8 cellular contexts compared by ENCODE assay signal in the genomic region with DNA sequence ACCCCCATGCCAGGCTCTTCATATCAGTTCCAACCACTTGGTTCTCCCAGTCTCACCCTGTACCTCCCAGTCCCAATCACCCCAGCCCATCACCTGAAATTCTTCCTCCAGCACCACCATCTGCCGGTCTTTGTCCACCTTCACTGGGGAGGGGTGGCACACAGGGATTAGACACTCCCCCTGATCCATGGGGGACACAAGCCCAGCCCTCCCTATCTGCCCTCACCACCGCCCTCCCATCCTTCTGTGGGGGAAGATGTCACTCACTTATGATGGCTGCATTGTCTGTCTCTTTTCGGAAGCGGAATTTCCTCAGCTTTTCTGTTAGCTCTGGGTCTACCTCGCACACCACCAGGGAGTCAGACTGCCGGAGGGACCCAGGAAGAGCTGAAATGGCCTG. TPM values are rescaled to one million over a fixed set of nuclear protein-coding genes. Genes with fewer than 3 reads are reported as not detected.
A peak's percentile ranks its signal among the peaks of the same experiment; 100 is the strongest.
DNase-seq lines count a peak whose midpoint lies in the region; FAIRE-seq and TF ChIP-seq lines count a peak whose summit lies in the region.

No MANE protein-coding gene starts in this region.

- H2AFZ ChIP-seq in astrocyte (ENCODE audit: low read depth, low read length) (no peak overlapping the region), osteoblast (ENCODE audit: low read length) (peak overlapping the region; percentile 42), smooth muscle cell (ENCODE audit: low read depth) (no peak overlapping the region)

- H3K4me3 ChIP-seq in astrocyte (ENCODE audit: insufficient read depth, low read depth, low read length), result no peak overlapping the region
- H3K4me3 ChIP-seq in osteoblast (ENCODE audit: insufficient read depth, low read length), result no peak overlapping the region
- no peak overlapping the region for H3K4me3 ChIP-seq in smooth muscle cell

- H3K9ac ChIP-seq in astrocyte (ENCODE audit: low read length) (no peak overlapping the region), smooth muscle cell (ENCODE audit: low read depth) (no peak overlapping the region)

- H3K27ac ChIP-seq in astrocyte (ENCODE audit: low read depth, low read length), result no peak overlapping the region
- H3K27ac ChIP-seq in osteoblast (ENCODE audit: low read depth, low read length), result no peak overlapping the region
- H3K27ac ChIP-seq in smooth muscle cell (ENCODE audit: low read depth), result no peak overlapping the region

- H3K36me3 ChIP-seq in astrocyte (ENCODE audit: insufficient read depth, low read length) (no peaks in the 10 kb centered on the region), osteoblast (ENCODE audit: insufficient read depth, low read length) (no peaks in the 10 kb centered on the region), smooth muscle cell (ENCODE audit: low read depth) (no peaks in the 10 kb centered on the region)

- DNase-seq in GF-D8 (lab: John Stamatoyannopoulos, UW) (peak; percentile 36), astrocyte (ENCODE audit: low read depth) (no peak), osteoblast (ENCODE audit: insufficient read length, low spot score, missing footprints) (peak; percentile 45), frontal cortex (ENCODE audit: low spot score in 2 of 2) (no peak), Ammon's horn (ENCODE audit: low spot score) (no peak), NK-92 (lab: John Stamatoyannopoulos, UW; ENCODE audit: unreplicated experiment) (no peak), smooth muscle cell (lab: John Stamatoyannopoulos, UW; ENCODE audit: unreplicated experiment) (no peak)

- peak overlapping the region; percentile 93 to 99 (median 98) for H3K4me3 Mint-ChIP-seq in IgD-negative memory B cell
- no peak overlapping the region for H3K4me3 Mint-ChIP-seq in astrocyte (ENCODE audit: unreplicated experiment)

- H3K4me1 ChIP-seq in astrocyte (ENCODE audit: insufficient read depth, low read length) (no peaks in the 10 kb centered on the region), osteoblast (ENCODE audit: insufficient read depth, low read length) (no peaks in the 10 kb centered on the region), smooth muscle cell (ENCODE audit: low read depth) (no peaks in the 10 kb centered on the region)

- H3K9me3 ChIP-seq in astrocyte (ENCODE audit: insufficient read depth, low read depth, low read length), result no peaks in the 10 kb centered on the region
- H3K9me3 ChIP-seq in osteoblast (ENCODE audit: low read depth, low read length), result no peaks in the 10 kb centered on the region
- no peaks in the 10 kb centered on the region for H3K9me3 ChIP-seq in smooth muscle cell (replicated peaks; ENCODE audit: low read depth)

- no peaks in the 10 kb centered on the region for H3K27me3 ChIP-seq in astrocyte (ENCODE audit: insufficient read depth, low read length)
- H3K27me3 ChIP-seq in osteoblast (ENCODE audit: insufficient read depth, low read length), result peaks cover 2% of the 10 kb centered on the region
- H3K27me3 ChIP-seq in smooth muscle cell (ENCODE audit: low read depth), result no peaks in the 10 kb centered on the region

- H3K4me1 Mint-ChIP-seq in IgD-negative memory B cell (peaks cover 38 to 40% (median 40%) of the 10 kb centered on the region in 3 donors), astrocyte (ENCODE audit: low read depth, unreplicated experiment) (no peaks in the 10 kb centered on the region)

- H3K9me3 Mint-ChIP-seq in IgD-negative memory B cell (no peaks in the 10 kb centered on the region), astrocyte (ENCODE audit: unreplicated experiment) (peaks cover 2% of the 10 kb centered on the region)

- no peaks in the 10 kb centered on the region for H3K27me3 Mint-ChIP-seq in IgD-negative memory B cell
- H3K27me3 Mint-ChIP-seq in astrocyte (ENCODE audit: low read depth, unreplicated experiment), result peaks cover 11% of the 10 kb centered on the region

- no peaks in the 10 kb centered on the region for H3F3A ChIP-seq in smooth muscle cell (ENCODE audit: low read depth)

- TF ChIP-seq CTCF in astrocyte (IDR thresholded peaks at IDR 0.05; ENCODE audit: insufficient read depth, low read depth, low read length), result no peak
- TF ChIP-seq CTCF in osteoblast (IDR thresholded peaks at IDR 0.05; ENCODE audit: extremely low read depth, low read depth, low read length), result no peak
- TF ChIP-seq CTCF in smooth muscle cell (IDR thresholded peaks at IDR 0.05; ENCODE audit: borderline replicate concordance, insufficient read depth, poor library complexity, severe bottlenecking), result no peak

- H3K36me3 Mint-ChIP-seq in IgD-negative memory B cell, result peaks cover 2% of the 10 kb centered on the region
- no peaks in the 10 kb centered on the region for H3K36me3 Mint-ChIP-seq in astrocyte (ENCODE audit: low read depth, unreplicated experiment)

- FAIRE-seq in astrocyte (lab: Jason Lieb, UNC) (no peak), frontal cortex (lab: Jason Lieb, UNC) (no peak)

- H3K79me2 ChIP-seq in astrocyte (ENCODE audit: insufficient read depth, low read length) (no peaks in the 10 kb centered on the region), osteoblast (ENCODE audit: insufficient read depth, low read length) (no peaks in the 10 kb centered on the region), smooth muscle cell (ENCODE audit: low read depth) (no peaks in the 10 kb centered on the region)

- 86% methylated on average over 6 of the region's 6 CpGs for WGBS in smooth muscle cell (ENCODE audit: low lambda C conversion rate)

- H3K4me2 ChIP-seq in astrocyte (ENCODE audit: low read length), result no peak overlapping the region
- peak overlapping the region; percentile 39 for H3K4me2 ChIP-seq in osteoblast (ENCODE audit: insufficient read depth, low read length)
- H3K4me2 ChIP-seq in smooth muscle cell, result no peak overlapping the region

- H3K27ac Mint-ChIP-seq in IgD-negative memory B cell, result peak overlapping the region; percentile 66 to 97 (median 95)
- peak overlapping the region; percentile 18 for H3K27ac Mint-ChIP-seq in astrocyte (ENCODE audit: unreplicated experiment)

- H4K20me1 ChIP-seq in astrocyte (ENCODE audit: insufficient read depth, low read length) (no peaks in the 10 kb centered on the region), osteoblast (ENCODE audit: insufficient read depth, low read length) (no peaks in the 10 kb centered on the region), smooth muscle cell (ENCODE audit: low read depth) (no peaks in the 10 kb centered on the region)

RNA-seq across cellular contexts. Expression of a gene that starts 0.7 kb away (rescaled TPM):
- 719 TPM for polyA plus RNA-seq in IgD-negative memory B cell
- 0.79 and 1.1 TPM in 2 replicates for total RNA-seq in astrocyte
- total RNA-seq in osteoblast, result 0.36 and 2.7 TPM in 2 replicates
- 2.9 TPM for total RNA-seq in frontal cortex
- not detected in 2 replicates for total RNA-seq in smooth muscle cell
- polyA plus RNA-seq in smooth muscle cell, result 0.37 TPM in 1 of 2 replicates, not detected in the other

RNA-seq across cellular contexts. Expression of a gene that starts 7.1 kb away (rescaled TPM):
- 22.2 TPM for polyA plus RNA-seq in IgD-negative memory B cell
- total RNA-seq in astrocyte, result 95.0 and 98.6 TPM in 2 replicates
- 85.0 and 85.5 TPM in 2 replicates for total RNA-seq in osteoblast
- 13.0 TPM for total RNA-seq in frontal cortex
- total RNA-seq in smooth muscle cell, result 37.1 and 58.3 TPM in 2 replicates
- polyA plus RNA-seq in smooth muscle cell, result 61.8 and 81.9 TPM in 2 replicates

RNA-seq across cellular contexts. Expression of a gene that starts 14.5 kb away (rescaled TPM):
- polyA plus RNA-seq in IgD-negative memory B cell (2.2 TPM), smooth muscle cell (2.1 and 3.2 TPM in 2 replicates)
- total RNA-seq in astrocyte (1.5 and 2.0 TPM in 2 replicates), osteoblast (under 0.01 and 0.36 TPM in 2 replicates), frontal cortex (5.3 TPM), smooth muscle cell (0.36 and 0.76 TPM in 2 replicates)

RNA-seq across cellular contexts. Expression of a gene that starts 39.0 kb away (rescaled TPM):
- polyA plus RNA-seq in IgD-negative memory B cell (not detected), smooth muscle cell (not detected in 2 replicates)
- total RNA-seq in astrocyte (0.52 and 1.3 TPM in 2 replicates), osteoblast (not detected in 2 replicates), frontal cortex (not detected), smooth muscle cell (not detected in 2 replicates)

RNA-seq across cellular contexts. Expression of a gene that starts 55.7 kb away (rescaled TPM):
- polyA plus RNA-seq in IgD-negative memory B cell (64.1 TPM), smooth muscle cell (35.8 and 42.7 TPM in 2 replicates)
- total RNA-seq in astrocyte (42.0 and 43.2 TPM in 2 replicates), osteoblast (29.3 and 29.8 TPM in 2 replicates), frontal cortex (36.7 TPM), smooth muscle cell (27.8 and 29.8 TPM in 2 replicates)

Comparison
In these comparisons a context has a peak if more than half of its experiments do, and no peak if none do; other contexts are left out.
1. DNase-seq: peak in GF-D8 (single experiment) and osteoblast (single experiment); none in astrocyte (single experiment), frontal cortex (0 of 2), Ammon's horn (single experiment), NK-92 (single experiment) and smooth muscle cell (single experiment).